1 cellular context compared by ENCODE assay signal in genomic region chr1:159780583-159781582, GRCh38.
TF ChIP-seq lines count a peak whose summit lies in the region.

TSS of gene DUSP23 (plus strand) at chr1:159780962. CDS start at chr1:159781101, 139 bp downstream.

TF ChIP-seq in SK-N-SH treated with all-trans-retinoic acid at 6 μM for 48 hours, 23 proteins besides CTCF, POLR2A, EP300 and RAD21 (continued from another document):
- no peak for TF ChIP-seq POU6F1 (CRISPR knock-in tag; IDR thresholded peaks at IDR 0.05; ENCODE audit: borderline replicate concordance, low read depth)
